ENCODE assay signal across 11 cellular contexts in genomic region chr20:10467985-10468845, GRCh38. TPM values are rescaled to one million over a fixed set of nuclear protein-coding genes. Genes with fewer than 3 reads are reported as not detected.
DNase-seq lines count a peak whose midpoint lies in the region; ATAC-seq and TF ChIP-seq lines count a peak whose summit lies in the region.
"Had no signal": no experiment of that assay in that cellular context is flagged by ENCODE, and none has a peak within 500 bp of the region (broad histone marks: within the 10 kb centered on the region; RNA-seq: fewer than 3 reads in every experiment).

No MANE protein-coding gene starts in this region.

- H3K27ac Mint-ChIP-seq in HFFc6, result peak overlapping the region; percentile 50; the same call in 1 of the 2 replicates
- no peak overlapping the region for H3K27ac Mint-ChIP-seq in T-helper 2 cell treated with Interferon-gamma antibody and Interleukin-4, amounts not matched to agents 5 μg/mL and 100 μg/mL, for 36 hours
- H3K27ac Mint-ChIP-seq: activated T-helper 1 cell treated with anti-CD3 and anti-CD28 coated beads, Interleukin-12 subunit alpha, Interleukin-12 subunit beta, Interleukin-2, Interleukin-4 antibody, amounts not matched to agents 30 ng/mL and 10 ng/mL and 1 ng/mL, durations not matched to agents 14 hours and 24 hours and 36 hours had no signal

- H3K36me3 ChIP-seq in ascending aorta (no peaks in the 10 kb centered on the region), tibial artery (no peaks in the 10 kb centered on the region)

- peaks cover 27% of the 10 kb centered on the region for H3K4me1 Mint-ChIP-seq in HFFc6 (ENCODE audit: low read depth)
- peaks cover 13% of the 10 kb centered on the region for H3K4me1 Mint-ChIP-seq in T-helper 2 cell treated with Interferon-gamma antibody and Interleukin-4, amounts not matched to agents 5 μg/mL and 100 μg/mL, for 36 hours (ENCODE audit: low read depth)

- no peaks in the 10 kb centered on the region for H3K27me3 Mint-ChIP-seq in HFFc6 (ENCODE audit: insufficient read depth)
- H3K27me3 Mint-ChIP-seq in T-helper 2 cell treated with Interferon-gamma antibody and Interleukin-4, amounts not matched to agents 5 μg/mL and 100 μg/mL, for 36 hours (ENCODE audit: low read depth), result no peaks in the 10 kb centered on the region

- H3K27ac ChIP-seq in ascending aorta, result peak overlapping the region; percentile 62 to 67
- H3K27ac ChIP-seq in tibial artery, result peak overlapping the region; percentile 66 to 68

- H3K4me3 ChIP-seq in ascending aorta (peak overlapping the region; percentile 1 to 53), tibial artery (no peak overlapping the region)

- in situ Hi-C loops in ACHN (cut with HindIII; ENCODE audit: low pct_ligation_motif_present, low pct_unique_long_range_greater_than_20kb, low sequenced_read_pairs), result no loop called here

- H3K4me1 ChIP-seq in ascending aorta, result peaks cover 4 to 41% of the 10 kb centered on the region in 2 donors
- H3K4me1 ChIP-seq in tibial artery, result peaks cover 0 to 57% (median 27%) of the 10 kb centered on the region in 4 donors

- DNase-seq in HFFc6, result peak; percentile 24
- no peak for DNase-seq in ascending aorta (ENCODE audit: low spot score in 2 of 2)
- peak; percentile 38 for DNase-seq in iris pigment epithelial cell (ENCODE audit: low read depth)
- DNase-seq in tibial artery, result no peak
- no peak for DNase-seq in ACHN
- no peak for DNase-seq in T-helper 2 cell treated with Interferon-gamma antibody and Interleukin-4, amounts not matched to agents 5 μg/mL and 100 μg/mL, for 36 hours (ENCODE audit: low spot score)
- DNase-seq: NCI-H1092 treated with DMSO at 0.1 percent for 48 hours; NCI-H526; stimulated activated naive CD8-positive, alpha-beta T cell treated with anti-CD3 and anti-CD28 coated beads, Interleukin-15, Interleukin-2, amounts not matched to agents 100 U/mL and 50 U/mL, for 24 hours had no signal

- TF ChIP-seq CTCF in HFFc6 (IDR thresholded peaks at IDR 0.05), result no peak
- TF ChIP-seq CTCF in ascending aorta (IDR thresholded peaks at IDR 0.05), result no peak
- no peak for TF ChIP-seq CTCF in tibial artery (IDR thresholded peaks at IDR 0.05)

- intact Hi-C loops in ascending aorta (cut with DNase I) (loop anchor here (2.0 to 5.0 kb wide), 4 partner anchors 43 to 1074 kb away; no protein-coding TSS in a partner anchor), tibial artery (cut with DNase I; ENCODE audit: low total_unique reads) (loop anchor here (2.0 to 10.0 kb wide), 2 partner anchors 199 to 1077 kb away; no protein-coding TSS in a partner anchor)

- no peak overlapping the region for H3K4me3 Mint-ChIP-seq in HFFc6
- H3K4me3 Mint-ChIP-seq in T-helper 2 cell treated with Interferon-gamma antibody and Interleukin-4, amounts not matched to agents 5 μg/mL and 100 μg/mL, for 36 hours, result no peak overlapping the region
- H3K4me3 Mint-ChIP-seq: activated T-helper 1 cell treated with anti-CD3 and anti-CD28 coated beads, Interleukin-12 subunit alpha, Interleukin-12 subunit beta, Interleukin-2, Interleukin-4 antibody, amounts not matched to agents 30 ng/mL and 10 ng/mL and 1 ng/mL, durations not matched to agents 14 hours and 24 hours and 36 hours had no signal

- ATAC-seq in HG03095 (IDR thresholded peaks at IDR 0.05; ENCODE audit: unreplicated experiment), result no peak
- ATAC-seq: stimulated activated naive CD8-positive, alpha-beta T cell treated with anti-CD3 and anti-CD28 coated beads, Interleukin-15, Interleukin-2, amounts not matched to agents 100 U/mL and 50 U/mL, for 24 hours had no signal

- H3K36me3 Mint-ChIP-seq in HFFc6 (ENCODE audit: low read depth), result peaks cover 7% of the 10 kb centered on the region; the same call in 1 of the 2 replicates
- H3K36me3 Mint-ChIP-seq in T-helper 2 cell treated with Interferon-gamma antibody and Interleukin-4, amounts not matched to agents 5 μg/mL and 100 μg/mL, for 36 hours (ENCODE audit: low read depth), result peaks cover 12% of the 10 kb centered on the region

- H3K27me3 ChIP-seq in ascending aorta (no peaks in the 10 kb centered on the region), tibial artery (no peaks in the 10 kb centered on the region)

- H3K9me3 ChIP-seq in ascending aorta (peaks cover 0 to 3% of the 10 kb centered on the region in 2 donors), tibial artery (no peaks in the 10 kb centered on the region)

- no peaks in the 10 kb centered on the region for H3K9me3 Mint-ChIP-seq in HFFc6
- peaks cover 6% of the 10 kb centered on the region for H3K9me3 Mint-ChIP-seq in T-helper 2 cell treated with Interferon-gamma antibody and Interleukin-4, amounts not matched to agents 5 μg/mL and 100 μg/mL, for 36 hours

RNA-seq across cellular contexts. Expression of gene SLX4IP, which starts 33.1 kb away (rescaled TPM):
- total RNA-seq in HFFc6 (2021; fragmentation: NEBNext Ultra II Directional; extraction: Animal tissue kit (Norgen Biotek cat#: 25700)), result 1 to 10 TPM; 4.1 to 4.8 (median 4.5) TPM
- 4.5 TPM for total RNA-seq in ascending aorta

RNA-seq across cellular contexts. Expression of gene MKKS, which starts 34.2 kb away (rescaled TPM):
- total RNA-seq in HFFc6 (2021; fragmentation: NEBNext Ultra II Directional; extraction: Animal tissue kit (Norgen Biotek cat#: 25700)), result 10 to 100 TPM in 1 of 6 experiments, 1 to 10 TPM in 5; 6.0 to 10.0 (median 8.0) TPM
- total RNA-seq in ascending aorta, result 7.3 TPM

Comparison
In these comparisons a context has a peak if more than half of its experiments do, and no peak if none do; other contexts are left out.
1. DNase-seq: peak in HFFc6 (single experiment) and iris pigment epithelial cell (single experiment); none in ascending aorta (0 of 2), tibial artery (0 of 2), ACHN (single experiment) and T-helper 2 cell treated with Interferon-gamma antibody and Interleukin-4, amounts not matched to agents 5 μg/mL and 100 μg/mL, for 36 hours (single experiment).
2. H3K4me3 ChIP-seq: peak in ascending aorta (2 of 2); none in tibial artery (0 of 2).